15 cellular contexts compared by ENCODE assay signal in the genomic region with DNA sequence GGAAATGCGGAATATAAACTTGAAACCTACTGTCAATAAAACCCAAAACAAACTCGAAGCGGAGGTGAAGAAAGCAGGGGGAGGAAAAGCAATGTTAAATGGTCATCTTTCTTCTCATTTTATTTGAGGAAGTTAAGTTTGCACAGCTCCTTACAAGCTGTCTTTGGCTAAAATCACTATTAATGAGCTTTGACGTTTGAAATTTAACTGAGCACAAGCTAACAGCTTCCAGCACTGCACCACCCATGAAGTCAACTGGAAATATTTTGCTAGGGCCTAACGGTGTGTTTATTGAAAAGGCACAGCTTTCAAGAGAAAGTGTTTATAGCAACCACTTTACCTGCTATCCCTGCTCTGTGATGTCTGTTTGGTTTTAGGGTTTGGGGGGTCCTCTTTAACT.
"Had no signal": no experiment of that assay in that cellular context is flagged by ENCODE, and none has a peak within 500 bp of the region (broad histone marks: within the 10 kb centered on the region; RNA-seq: fewer than 3 reads in every experiment).

No MANE protein-coding gene starts in this region.

- H3K4me1 Mint-ChIP-seq: naive B cell had no signal

- H3K36me3 Mint-ChIP-seq: naive B cell had no signal

- H3K9me3 ChIP-seq: gastrocnemius medialis, neutrophil, right atrium auricular region, upper lobe of left lung had no signal

- ATAC-seq: gastrocnemius medialis; left lobe of liver; stimulated activated naive CD8-positive, alpha-beta T cell treated with anti-CD3 and anti-CD28 coated beads, Interleukin-15, Interleukin-2, amounts not matched to agents 100 U/mL and 50 U/mL, for 24 hours had no signal

- H3K4me3 Mint-ChIP-seq: naive B cell had no signal

- DNase-seq: activated CD4-positive, alpha-beta T cell treated with anti-CD3 and anti-CD28 coated beads, Interleukin-2, amount 50 U/mL, for 4 hours; activated CD4-positive, CD25-positive, alpha-beta regulatory T cell treated with anti-CD3 and anti-CD28 coated beads, Interleukin-2, amount 50 U/mL, for 72 hours; activated naive CD4-positive, alpha-beta T cell treated with anti-CD3 and anti-CD28 coated beads, Interleukin-2, amount 50 U/mL, for 16 hours; dermis blood vessel endothelial cell; erythroblast; gastrocnemius medialis; naive B cell; stimulated activated CD4-positive, alpha-beta T cell treated with anti-CD3 and anti-CD28 coated beads, Interleukin-4, amount 100 ng/mL, for 24 hours; stimulated activated naive CD8-positive, alpha-beta T cell treated with anti-CD3 and anti-CD28 coated beads, Interleukin-15, Interleukin-2, amounts not matched to agents 100 U/mL and 50 U/mL, for 24 hours; T-helper 9 cell; upper lobe of left lung had no signal

- H3K27ac Mint-ChIP-seq: naive B cell had no signal

- H3K27me3 ChIP-seq: gastrocnemius medialis, neutrophil, right atrium auricular region, upper lobe of left lung had no signal

- H3K27ac ChIP-seq: gastrocnemius medialis, neutrophil, right atrium auricular region, skin epidermis, upper lobe of left lung had no signal

- H3K36me3 ChIP-seq: gastrocnemius medialis, neutrophil, right atrium auricular region, upper lobe of left lung had no signal

- H3K4me1 ChIP-seq: gastrocnemius medialis, right atrium auricular region, upper lobe of left lung had no signal

- H3K4me3 ChIP-seq: gastrocnemius medialis, right atrium auricular region, skin epidermis, upper lobe of left lung had no signal
